ENCODE assay signal across 16 cellular contexts in the genomic region with DNA sequence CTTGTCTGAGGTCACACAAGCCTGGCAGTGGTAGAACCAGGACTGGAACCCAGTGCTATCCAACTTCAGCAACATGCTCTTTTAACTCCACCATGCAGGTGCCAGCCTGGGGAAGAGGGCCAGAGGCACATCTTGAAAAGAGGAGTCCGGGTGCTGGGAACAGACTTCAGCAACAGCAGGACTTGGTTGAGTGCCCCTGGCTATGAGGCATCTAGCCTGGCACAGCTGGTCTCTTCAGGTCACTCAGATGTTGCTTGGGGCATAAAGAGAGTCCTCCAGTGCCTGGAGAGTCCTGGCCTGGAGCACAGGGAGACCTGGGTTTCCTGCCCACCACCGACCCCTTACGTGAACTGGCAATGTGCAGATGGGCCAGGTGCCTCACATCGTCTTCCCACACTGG. TPM values are rescaled to one million over a fixed set of nuclear protein-coding genes. Genes with fewer than 3 reads are reported as not detected.
"Had no signal": no experiment of that assay in that cellular context is flagged by ENCODE, and none has a peak within 500 bp of the region (broad histone marks: within the 10 kb centered on the region; RNA-seq: fewer than 3 reads in every experiment).

No MANE protein-coding gene starts in this region.

- H3K27ac Mint-ChIP-seq: activated CD8-positive, alpha-beta memory T cell treated with anti-CD3 and anti-CD28 coated beads, Interleukin-2, amount 10 ng/mL, durations not matched to agents 7 days and 5 days; T-helper 2 cell treated with Interferon-gamma antibody and Interleukin-4, amounts not matched to agents 5 μg/mL and 100 μg/mL, for 36 hours had no signal

- DNase-seq: activated CD4-positive, alpha-beta T cell treated with anti-CD3 and anti-CD28 coated beads, Interleukin-2, amount 50 U/mL, for 4 hours; activated CD4-positive, CD25-positive, alpha-beta regulatory T cell treated with anti-CD3 and anti-CD28 coated beads, Interleukin-2, amount 50 U/mL, for 72 hours; activated CD8-positive, alpha-beta memory T cell treated with anti-CD3 and anti-CD28 coated beads, Interleukin-2, amount 10 ng/mL, durations not matched to agents 7 days and 5 days; activated gamma-delta T cell treated with Interleukin-2 at 50 U/mL for 16 hours; activated T-cell treated with anti-CD3 and anti-CD28 coated beads, Interleukin-2, amount 50 U/mL, for 48 hours; islet precursor cell; mesendoderm; posterior cingulate gyrus; right cardiac atrium; stimulated activated naive CD4-positive, alpha-beta T cell treated with Interleukin-2 at 50 U/mL for 16 hours; SW 1271; upper lobe of left lung had no signal

- H3K36me3 ChIP-seq: gastroesophageal sphincter, upper lobe of left lung had no signal

- H3K4me3 Mint-ChIP-seq: activated CD8-positive, alpha-beta memory T cell treated with anti-CD3 and anti-CD28 coated beads, Interleukin-2, amount 10 ng/mL, durations not matched to agents 7 days and 5 days; T-helper 2 cell treated with Interferon-gamma antibody and Interleukin-4, amounts not matched to agents 5 μg/mL and 100 μg/mL, for 36 hours had no signal

- H3K4me3 ChIP-seq: gastroesophageal sphincter, upper lobe of left lung had no signal

- H3K27me3 ChIP-seq: gastroesophageal sphincter, upper lobe of left lung had no signal

- H3K9me3 Mint-ChIP-seq: T-helper 2 cell treated with Interferon-gamma antibody and Interleukin-4, amounts not matched to agents 5 μg/mL and 100 μg/mL, for 36 hours had no signal

- H3K27ac ChIP-seq: gastroesophageal sphincter, upper lobe of left lung had no signal

- ATAC-seq: activated CD8-positive, alpha-beta memory T cell treated with anti-CD3 and anti-CD28 coated beads, Interleukin-2, amount 10 ng/mL, durations not matched to agents 7 days and 5 days; gastroesophageal sphincter; left lobe of liver; right cardiac atrium had no signal

- H3K9me3 ChIP-seq: gastroesophageal sphincter, upper lobe of left lung had no signal

- H3K36me3 Mint-ChIP-seq: activated CD8-positive, alpha-beta memory T cell treated with anti-CD3 and anti-CD28 coated beads, Interleukin-2, amount 10 ng/mL, durations not matched to agents 7 days and 5 days had no signal

RNA-seq across cellular contexts. Expression of gene TBC1D10C, which starts 25.3 kb away (rescaled TPM):
- total RNA-seq: fibroblast of lung had no signal
